In the genomic region with DNA sequence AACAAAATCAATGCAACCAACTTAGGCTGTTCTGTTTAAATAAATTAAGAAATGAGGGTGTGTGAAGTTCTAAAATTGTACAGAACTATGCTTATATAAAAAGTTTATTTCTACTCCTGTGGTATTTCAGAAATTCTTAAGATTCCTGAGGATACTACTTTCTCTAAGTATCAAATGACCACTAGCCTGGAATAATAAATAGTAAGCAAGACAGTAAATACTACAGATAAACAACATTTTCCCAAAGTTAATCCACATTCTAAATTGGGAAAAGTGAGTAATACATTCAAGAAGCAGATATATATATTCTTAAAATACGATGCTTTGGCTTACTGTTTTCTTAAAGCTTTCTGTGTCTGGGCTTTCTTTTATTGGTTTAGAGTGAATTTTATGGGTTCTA, we compare ENCODE assay signal across 25 cellular contexts. TPM values are rescaled to one million over a fixed set of nuclear protein-coding genes. Genes with fewer than 3 reads are reported as not detected.
A peak's percentile ranks its signal among the peaks of the same experiment; 100 is the strongest.
DNase-seq lines count a peak whose midpoint lies in the region; ATAC-seq and TF ChIP-seq lines count a peak whose summit lies in the region.
"Had no signal": no experiment of that assay in that cellular context is flagged by ENCODE, and none has a peak within 500 bp of the region (broad histone marks: within the 10 kb centered on the region; RNA-seq: fewer than 3 reads in every experiment).

No MANE protein-coding gene starts in this region.

- H3K27me3 ChIP-seq in PC-3 (ENCODE audit: low read length) (no peaks in the 10 kb centered on the region), dorsolateral prefrontal cortex (no peaks in the 10 kb centered on the region), trophoblast cell (ENCODE audit: insufficient read depth, low read length) (no peaks in the 10 kb centered on the region)
- H3K27me3 ChIP-seq: BLaER1, transverse colon had no signal

- H2BK120ac ChIP-seq in trophoblast cell (ENCODE audit: insufficient read depth, low read length, poor library complexity): no peak overlapping the region

- H3K79me1 ChIP-seq in trophoblast cell (ENCODE audit: low read length): no peaks in the 10 kb centered on the region

- no peak overlapping the region for H3K4ac ChIP-seq in trophoblast cell (ENCODE audit: low read depth, low read length)

- H3K36me3 ChIP-seq in PC-3 (ENCODE audit: low read depth, low read length) (peaks cover 89% of the 10 kb centered on the region), trophoblast cell (ENCODE audit: control insufficient read depth in 1 of 2, insufficient read depth in 2 of 2, low read length in 2 of 2) (peaks cover 4 to 6% of the 10 kb centered on the region in 2 experiments)

- no peaks in the 10 kb centered on the region for H3F3A ChIP-seq in PC-3 (ENCODE audit: low read length, unreplicated experiment)

- no peaks in the 10 kb centered on the region for H3K9me2 ChIP-seq in PC-3 (replicated peaks; ENCODE audit: low read length)

- H4K91ac ChIP-seq in trophoblast cell (ENCODE audit: low read depth, low read length): no peak overlapping the region

- no peak overlapping the region for H3K4me2 ChIP-seq in PC-3 (ENCODE audit: low read length)
- H3K4me2 ChIP-seq in trophoblast cell (ENCODE audit: low read length): no peak overlapping the region
- H3K4me2 ChIP-seq: BLaER1, GM23338 had no signal

- H3K79me2 ChIP-seq in PC-3 (ENCODE audit: low read length) (no peaks in the 10 kb centered on the region), trophoblast cell (ENCODE audit: control insufficient read depth, insufficient read depth, low read length, poor library complexity) (no peaks in the 10 kb centered on the region)

- no peaks in the 10 kb centered on the region for H4K20me1 ChIP-seq in PC-3 (ENCODE audit: low read length)
- H4K20me1 ChIP-seq: BLaER1 had no signal

- no TSS peak for BruUV-seq in PC-3 (replicated peaks; lab: Mats Ljungman, UMichigan)

- peaks cover 13% of the 10 kb centered on the region for H3K4me1 ChIP-seq in PC-3 (ENCODE audit: insufficient read depth, low read length)
- no peaks in the 10 kb centered on the region for H3K4me1 ChIP-seq in trophoblast cell (ENCODE audit: control insufficient read depth in 1 of 2, insufficient read depth in 2 of 2, low read length in 2 of 2)
- H3K4me1 ChIP-seq: BLaER1, psoas muscle had no signal

- H3K27ac ChIP-seq in PC-3 (ENCODE audit: low read length): no peak overlapping the region
- peak overlapping the region in 39 of 59 donors; percentile 0 to 84 (median 33) for H3K27ac ChIP-seq in dorsolateral prefrontal cortex
- no peak overlapping the region for H3K27ac ChIP-seq in trophoblast cell (ENCODE audit: low read depth, low read length)
- H3K27ac ChIP-seq: BLaER1, psoas muscle, skin epidermis, transverse colon had no signal

- no peak overlapping the region for H2BK12ac ChIP-seq in trophoblast cell (ENCODE audit: low read length)

- ATAC-seq in PC-3 (peak; percentile 61), GM19397 (IDR thresholded peaks at IDR 0.05; ENCODE audit: unreplicated experiment) (no peak)
- ATAC-seq: activated CD8-positive, alpha-beta T cell treated with anti-CD3 and anti-CD28 coated beads for 36 hours; GM23338; left lobe of liver had no signal

- no peak overlapping the region for H4K12ac ChIP-seq in trophoblast cell (ENCODE audit: low read depth, low read length)

- intact Hi-C loops in PC-3 (cut with micrococcal nuclease) (no loop called here), dorsolateral prefrontal cortex (cut with DNase I) (no loop called here)

- no peak overlapping the region for H4K8ac ChIP-seq in trophoblast cell (ENCODE audit: low read depth, low read length)

- H3K18ac ChIP-seq in trophoblast cell (ENCODE audit: low read length): no peak overlapping the region

- no peak overlapping the region for H3K14ac ChIP-seq in trophoblast cell (ENCODE audit: low read length)

- H3K23ac ChIP-seq in trophoblast cell (ENCODE audit: low read length): no peak overlapping the region

- H3K9me3 ChIP-seq in PC-3 (ENCODE audit: low read length): no peaks in the 10 kb centered on the region
- H3K9me3 ChIP-seq in trophoblast cell (ENCODE audit: insufficient read depth, low read depth, low read length): no peaks in the 10 kb centered on the region
- H3K9me3 ChIP-seq: BLaER1, psoas muscle, transverse colon had no signal

- CTCF ChIA-PET in PC-3 (lab: Charles Lee): no interaction called here

- H3K4me3 ChIP-seq in PC-3 (ENCODE audit: low read length) (no peak overlapping the region), dorsolateral prefrontal cortex (no peak overlapping the region), trophoblast cell (ENCODE audit: low read depth, low read length) (no peak overlapping the region)
- H3K4me3 ChIP-seq: BLaER1, GM23338, psoas muscle, skin epidermis, transverse colon had no signal

- no CpG with 5 or more reads among the region's 1 CpG for WGBS in trophoblast cell (ENCODE audit: extremely low coverage, insufficient coverage, insufficient read length)

- H3K9ac ChIP-seq in PC-3 (ENCODE audit: low read length) (no peak overlapping the region), trophoblast cell (ENCODE audit: low read length) (no peak overlapping the region)
- H3K9ac ChIP-seq: BLaER1 had no signal

- H2AFZ ChIP-seq in PC-3 (ENCODE audit: low read length) (no peak overlapping the region), trophoblast cell (ENCODE audit: insufficient read depth, low read length, poor library complexity) (no peak overlapping the region)
- H2AFZ ChIP-seq: GM23338 had no signal

- DNase-seq in EL: peak; percentile 54
- DNase-seq in PC-3: peak; percentile 34
- DNase-seq in dorsolateral prefrontal cortex: no peak
- DNase-seq in renal cortical epithelial cell (ENCODE audit: low read depth): peak; percentile 27
- DNase-seq in mesenteric fat pad (ENCODE audit: low spot score): no peak
- DNase-seq in RPMI8226: no peak
- no peak for DNase-seq in trophoblast cell
- DNase-seq: activated B cell treated with CpG ODN at 0.5 μM for 24 hours; activated CD8-positive, alpha-beta T cell treated with anti-CD3 and anti-CD28 coated beads for 36 hours; activated T-cell treated with anti-CD3 and anti-CD28 coated beads, Interleukin-2, amount 50 U/mL, for 1 hour; endodermal cell; head of caudate nucleus; Karpas-422; NCI-H1048; NCI-H1930; NCI-H2227 treated with DMSO at 0.1 percent for 48 hours; NCI-H82; psoas muscle; stimulated activated naive CD4-positive, alpha-beta T cell treated with Interleukin-2 at 50 U/mL for 16 hours; transverse colon had no signal

- H2BK5ac ChIP-seq in trophoblast cell (ENCODE audit: low read depth, low read length, poor library complexity): no peak overlapping the region

- H2AK5ac ChIP-seq in trophoblast cell (ENCODE audit: low read length): no peak overlapping the region

- POLR2A ChIA-PET in PC-3 (lab: Charles Lee; ENCODE audit: unreplicated experiment): no interaction called here

- TF ChIP-seq CTCF in PC-3 (conservative IDR thresholded peaks at IDR 0.05; ENCODE audit: low read depth, low read length): no peak
- no peak for TF ChIP-seq CTCF in dorsolateral prefrontal cortex (IDR thresholded peaks at IDR 0.05 in 54 of 56, conservative IDR thresholded peaks at IDR 0.05 in 2 of 56; ENCODE audit: low read depth in 1 of 56, partially characterized antibody in 56 of 56)

RNA-seq across cellular contexts. Expression of a gene that starts 29.5 kb away (rescaled TPM):
- total RNA-seq in PC-3 (2014; rRNA removed) (77.6 and 121 TPM in 2 replicates), dorsolateral prefrontal cortex (100 to 1,000 TPM in 77 of 120 experiments, 10 to 100 TPM in 43; 69.5 to 140 (median 104) TPM), renal cortical epithelial cell (59.2 and 73.5 TPM in 2 replicates), mesenteric fat pad (151 TPM)
- polyA plus RNA-seq in trophoblast cell (2013): 18.6 and 20.1 TPM in 2 replicates

Comparison
In these comparisons a context has a peak if more than half of its experiments do, and no peak if none do; other contexts are left out.
1. DNase-seq: peak in EL (single experiment), PC-3 (single experiment) and renal cortical epithelial cell (single experiment); none in dorsolateral prefrontal cortex (0 of 10), mesenteric fat pad (single experiment), RPMI8226 (single experiment) and trophoblast cell (0 of 2).
2. H3K27ac ChIP-seq: peak in dorsolateral prefrontal cortex (39 of 59); none in PC-3 (single experiment) and trophoblast cell (single experiment).